11 cellular contexts compared by ENCODE assay signal in genomic region chr2:135299656-135300244, GRCh38.
A peak's percentile ranks its signal among the peaks of the same experiment; 100 is the strongest.
DNase-seq lines count a peak whose midpoint lies in the region; ATAC-seq, FAIRE-seq and TF ChIP-seq lines count a peak whose summit lies in the region.
"Had no signal": no experiment of that assay in that cellular context is flagged by ENCODE, and none has a peak within 500 bp of the region (broad histone marks: within the 10 kb centered on the region; RNA-seq: fewer than 3 reads in every experiment).

No MANE protein-coding gene starts in this region.

- H3K4me3 ChIP-seq in foreskin fibroblast (ENCODE audit: low read depth in 1 of 2, low read length in 2 of 2) (no peak overlapping the region), brain microvascular endothelial cell (ENCODE audit: low read depth, low read length) (no peak overlapping the region)
- H3K4me3 ChIP-seq in naive thymus-derived CD4-positive, alpha-beta T cell (ENCODE audit: low read length) = no peak overlapping the region
- H3K4me3 ChIP-seq: neural progenitor cell had no signal

- H3K27me3 Mint-ChIP-seq in naive thymus-derived CD4-positive, alpha-beta T cell = no peaks in the 10 kb centered on the region
- H3K27me3 Mint-ChIP-seq in immature natural killer cell (ENCODE audit: low read depth in 3 of 3) = peaks cover 0 to 5% (median 2%) of the 10 kb centered on the region in 3 donors
- H3K27me3 Mint-ChIP-seq: activated CD4-positive, alpha-beta T cell treated with anti-CD3 and anti-CD28 coated beads, Interleukin-2, amount 10 ng/mL, durations not matched to agents 7 days and 5 days had no signal

- TF ChIP-seq CTCF in foreskin fibroblast (IDR thresholded peaks at IDR 0.05; ENCODE audit: low read depth, low read length) (no peak), brain microvascular endothelial cell (IDR thresholded peaks at IDR 0.05; ENCODE audit: low read depth, low read length, missing control alignments) (no peak)

- no peaks in the 10 kb centered on the region for H3K4me1 ChIP-seq in naive thymus-derived CD4-positive, alpha-beta T cell (ENCODE audit: control insufficient read depth in 2 of 2, insufficient read depth in 2 of 2, low read length in 2 of 2)
- H3K4me1 ChIP-seq: neural progenitor cell had no signal

- intact Hi-C loops in naive thymus-derived CD4-positive, alpha-beta T cell (cut with micrococcal nuclease) = no loop called here

- peaks cover 0 to 8% (median 0%) of the 10 kb centered on the region in 7 donors for H3K4me1 Mint-ChIP-seq in naive thymus-derived CD4-positive, alpha-beta T cell
- no peaks in the 10 kb centered on the region for H3K4me1 Mint-ChIP-seq in immature natural killer cell
- H3K4me1 Mint-ChIP-seq: activated CD4-positive, alpha-beta T cell treated with anti-CD3 and anti-CD28 coated beads, Interleukin-2, amount 10 ng/mL, durations not matched to agents 7 days and 5 days; neural progenitor cell had no signal

- no peaks in the 10 kb centered on the region for H3K9me3 ChIP-seq in naive thymus-derived CD4-positive, alpha-beta T cell (ENCODE audit: control insufficient read depth in 2 of 3, low read length in 3 of 3)

- H3K36me3 ChIP-seq in naive thymus-derived CD4-positive, alpha-beta T cell (ENCODE audit: control insufficient read depth in 2 of 3, insufficient read depth in 3 of 3, low read length in 3 of 3) = no peaks in the 10 kb centered on the region
- H3K36me3 ChIP-seq in brain microvascular endothelial cell (replicated peaks) = no peaks in the 10 kb centered on the region
- H3K36me3 ChIP-seq: neural progenitor cell had no signal

- no peak for TF ChIP-seq POLR2A in GM12891 (IDR thresholded peaks at IDR 0.05; ENCODE audit: low read depth, low read length)

- H3K27ac ChIP-seq in naive thymus-derived CD4-positive, alpha-beta T cell (ENCODE audit: low read depth, low read length) = no peak overlapping the region
- H3K27ac ChIP-seq in brain microvascular endothelial cell = no peak overlapping the region
- H3K27ac ChIP-seq: neural progenitor cell had no signal

- ATAC-seq in HG02623 (IDR thresholded peaks at IDR 0.05; ENCODE audit: unreplicated experiment) = peak; percentile 77
- ATAC-seq in naive thymus-derived CD4-positive, alpha-beta T cell = no peak

- POLR2A ChIA-PET in naive thymus-derived CD4-positive, alpha-beta T cell (lab: Charles Lee) = no interaction called here

- H3K27me3 ChIP-seq in naive thymus-derived CD4-positive, alpha-beta T cell (ENCODE audit: control insufficient read depth in 2 of 2, insufficient read depth in 2 of 2, low read length in 2 of 2) = no peaks in the 10 kb centered on the region
- H3K27me3 ChIP-seq in brain microvascular endothelial cell (replicated peaks) = no peaks in the 10 kb centered on the region
- H3K27me3 ChIP-seq: neural progenitor cell had no signal

- in situ Hi-C loops in brain microvascular endothelial cell (cut with HindIII; ENCODE audit: low pct_ligation_motif_present, low sequenced_read_pairs) = no loop called here

- no peak overlapping the region for H3K27ac Mint-ChIP-seq in naive thymus-derived CD4-positive, alpha-beta T cell
- no peak overlapping the region for H3K27ac Mint-ChIP-seq in immature natural killer cell
- H3K27ac Mint-ChIP-seq: activated CD4-positive, alpha-beta T cell treated with anti-CD3 and anti-CD28 coated beads, Interleukin-2, amount 10 ng/mL, durations not matched to agents 7 days and 5 days; neural progenitor cell had no signal

- peaks cover 9 to 52% (median 19%) of the 10 kb centered on the region in 11 donors for H3K9me3 Mint-ChIP-seq in naive thymus-derived CD4-positive, alpha-beta T cell
- H3K9me3 Mint-ChIP-seq in immature natural killer cell = peaks cover 9 to 32% (median 18%) of the 10 kb centered on the region in 6 donors

- DNase-seq in GM12891 (ENCODE audit: insufficient read length, low spot score) (peak; percentile 36), NOMO-1 treated with DMSO at 0.1 percent for 48 hours (lab: John Stamatoyannopoulos, UW; ENCODE audit: unreplicated experiment) (peak; percentile 76), foreskin fibroblast (peak; percentile 9 to 38), brain microvascular endothelial cell (no peak), immature natural killer cell (no peak)
- no peak for DNase-seq in naive thymus-derived CD4-positive, alpha-beta T cell
- DNase-seq in stimulated activated CD4-positive, alpha-beta T cell treated with anti-CD3 and anti-CD28 coated beads, Interleukin-1b, Interleukin-23, amount 100 ng/mL, for 48 hours = no peak
- DNase-seq: activated CD4-positive, alpha-beta T cell treated with anti-CD3 and anti-CD28 coated beads, Interleukin-2, amount 10 ng/mL, durations not matched to agents 7 days and 5 days; DMS153 had no signal

- H3K36me3 Mint-ChIP-seq in naive thymus-derived CD4-positive, alpha-beta T cell = peaks cover 10 to 39% (median 30%) of the 10 kb centered on the region in 5 donors
- peaks cover 0 to 21% (median 15%) of the 10 kb centered on the region in 3 donors for H3K36me3 Mint-ChIP-seq in immature natural killer cell

- FAIRE-seq in GM12891 (lab: Jason Lieb, UNC) = no peak

- CTCF ChIA-PET in naive thymus-derived CD4-positive, alpha-beta T cell (lab: Charles Lee) = no interaction called here

- H3K4me3 Mint-ChIP-seq in naive thymus-derived CD4-positive, alpha-beta T cell = no peak overlapping the region
- H3K4me3 Mint-ChIP-seq in immature natural killer cell = no peak overlapping the region
- H3K4me3 Mint-ChIP-seq: activated CD4-positive, alpha-beta T cell treated with anti-CD3 and anti-CD28 coated beads, Interleukin-2, amount 10 ng/mL, durations not matched to agents 7 days and 5 days; neural progenitor cell had no signal

TF ChIP-seq in GM12891, 5 proteins besides CTCF, POLR2A, EP300 and RAD21:
- TF ChIP-seq SPI1 (IDR thresholded peaks at IDR 0.05; ENCODE audit: low read depth, low read length) = peak; percentile 60
- no peak for TF ChIP-seq PAX5 (IDR thresholded peaks at IDR 0.05; ENCODE audit: insufficient read depth, low read length, severe bottlenecking)
TF ChIP-seq in GM12891: peak in this region for 1.

Comparison
In these comparisons a context has a peak if more than half of its experiments do, and no peak if none do; other contexts are left out.
1. DNase-seq: peak in GM12891 (single experiment), NOMO-1 treated with DMSO at 0.1 percent for 48 hours (single experiment) and foreskin fibroblast (2 of 2); none in naive thymus-derived CD4-positive, alpha-beta T cell (0 of 9), stimulated activated CD4-positive, alpha-beta T cell treated with anti-CD3 and anti-CD28 coated beads, Interleukin-1b, Interleukin-23, amount 100 ng/mL, for 48 hours (single experiment), brain microvascular endothelial cell (single experiment) and immature natural killer cell (0 of 3).